18 cellular contexts compared by ENCODE assay signal in genomic region chr14:34361504-34362011, GRCh38.
DNase-seq lines count a peak whose midpoint lies in the region; ATAC-seq and TF ChIP-seq lines count a peak whose summit lies in the region.
"Had no signal": no experiment of that assay in that cellular context is flagged by ENCODE, and none has a peak within 500 bp of the region (broad histone marks: within the 10 kb centered on the region; RNA-seq: fewer than 3 reads in every experiment).

No MANE protein-coding gene starts in this region.

- intact Hi-C loops in upper lobe of right lung (cut with DNase I), result no loop called here
- intact Hi-C loops in CD4-positive, alpha-beta T cell (cut with DNase I, micrococcal nuclease), result no loop called here

- peaks cover 20% of the 10 kb centered on the region for H3K27me3 Mint-ChIP-seq in CD4-positive, alpha-beta T cell

- H3K4me3 Mint-ChIP-seq in CD4-positive, alpha-beta T cell, result no peak overlapping the region
- H3K4me3 Mint-ChIP-seq: stimulated activated naive CD8-positive, alpha-beta T cell treated with anti-CD3 and anti-CD28 coated beads, Interleukin-15, amount 100 ng/mL, for 72 hours had no signal

- no peaks in the 10 kb centered on the region for H3K36me3 ChIP-seq in lung (ENCODE audit: control insufficient read depth in 2 of 2, insufficient read depth in 2 of 2, low read length in 2 of 2)
- H3K36me3 ChIP-seq in upper lobe of right lung, result no peaks in the 10 kb centered on the region
- H3K36me3 ChIP-seq: colonic mucosa had no signal

- H3K9me3 ChIP-seq in lung (ENCODE audit: control insufficient read depth in 2 of 2, insufficient read depth in 1 of 2, low read length in 1 of 2) (no peaks in the 10 kb centered on the region), upper lobe of right lung (no peaks in the 10 kb centered on the region)
- H3K9me3 ChIP-seq in CD4-positive, alpha-beta T cell (ENCODE audit: control insufficient read depth, low read length), result no peaks in the 10 kb centered on the region
- H3K9me3 ChIP-seq: colonic mucosa had no signal

- no peak overlapping the region for H3K4me3 ChIP-seq in fibroblast of the aortic adventitia (ENCODE audit: low read depth, low read length)
- H3K4me3 ChIP-seq in lung, result no peak overlapping the region
- no peak overlapping the region for H3K4me3 ChIP-seq in upper lobe of right lung
- H3K4me3 ChIP-seq: colonic mucosa had no signal

- DNase-seq in fibroblast of the aortic adventitia (ENCODE audit: low read depth) (peak; percentile 30), lung (ENCODE audit: low spot score) (no peak), upper lobe of right lung (no peak), retina (no peak)
- DNase-seq in CD4-positive, alpha-beta T cell, result no peak
- DNase-seq in stimulated activated CD4-positive, alpha-beta T cell treated with anti-CD3 and anti-CD28 coated beads, Interleukin-2, amount 100 ng/mL, for 24 hours, result no peak
- DNase-seq: amniotic stem cell; C1 segment of cervical spinal cord; colonic mucosa; DMS79; erythroblast; NCI-H1417; NCI-H2227 treated with DMSO at 0.1 percent for 48 hours; nucleus accumbens; stimulated activated CD4-positive, alpha-beta T cell treated with anti-CD3 and anti-CD28 coated beads, Interleukin-12 subunit alpha, Interleukin-12 subunit beta, amount 100 ng/mL, for 4 hours; stimulated activated naive CD8-positive, alpha-beta T cell treated with anti-CD3 and anti-CD28 coated beads, Interleukin-15, amount 100 ng/mL, for 72 hours had no signal

- peak; percentile 58 for ATAC-seq in lung (ENCODE audit: insufficient read depth, low FRiP score)
- ATAC-seq in upper lobe of right lung, result peak; percentile 20
- no peak for ATAC-seq in CD4-positive, alpha-beta T cell (ENCODE audit: poor library complexity)
- ATAC-seq in HG02970 (IDR thresholded peaks at IDR 0.05; ENCODE audit: low FRiP score, unreplicated experiment), result no peak
- ATAC-seq: stimulated activated naive CD8-positive, alpha-beta T cell treated with anti-CD3 and anti-CD28 coated beads, Interleukin-15, amount 100 ng/mL, for 72 hours had no signal

- no peak overlapping the region for H3K27ac Mint-ChIP-seq in CD4-positive, alpha-beta T cell
- H3K27ac Mint-ChIP-seq: stimulated activated naive CD8-positive, alpha-beta T cell treated with anti-CD3 and anti-CD28 coated beads, Interleukin-15, amount 100 ng/mL, for 72 hours had no signal

- H3K36me3 Mint-ChIP-seq in CD4-positive, alpha-beta T cell (ENCODE audit: low read depth), result no peaks in the 10 kb centered on the region

- 81 to 86% methylated on average over 2 of the region's 2 CpGs for WGBS in lung, 2 donors

- H3K4me1 ChIP-seq in lung (ENCODE audit: control insufficient read depth in 2 of 2, insufficient read depth in 2 of 2, low read length in 2 of 2) (peaks cover 0 to 3% of the 10 kb centered on the region in 2 donors), upper lobe of right lung (peaks cover 33% of the 10 kb centered on the region)
- H3K4me1 ChIP-seq: colonic mucosa had no signal

- no peaks in the 10 kb centered on the region for H3K27me3 ChIP-seq in lung (ENCODE audit: control insufficient read depth, insufficient read depth)
- no peaks in the 10 kb centered on the region for H3K27me3 ChIP-seq in upper lobe of right lung
- H3K27me3 ChIP-seq in CD4-positive, alpha-beta T cell (ENCODE audit: control insufficient read depth, insufficient read depth, low read length), result peaks cover 7% of the 10 kb centered on the region
- H3K27me3 ChIP-seq: colonic mucosa had no signal

- POLR2A ChIA-PET in CD4-positive, alpha-beta T cell (lab: Charles Lee), result no interaction called here

- CTCF ChIA-PET in CD4-positive, alpha-beta T cell (lab: Charles Lee), result no interaction called here

- TF ChIP-seq CTCF in VCaP (conservative IDR thresholded peaks at IDR 0.05), result no peak
- no peak for TF ChIP-seq CTCF in fibroblast of the aortic adventitia (IDR thresholded peaks at IDR 0.05; ENCODE audit: insufficient read depth, low read length)
- TF ChIP-seq CTCF in lung (IDR thresholded peaks at IDR 0.05; ENCODE audit: control extremely low read depth, extremely low read depth), result no peak
- no peak for TF ChIP-seq CTCF in upper lobe of right lung (IDR thresholded peaks at IDR 0.05)
- TF ChIP-seq CTCF in CD4-positive, alpha-beta T cell (IDR thresholded peaks at IDR 0.05), result no peak

- H3K27ac ChIP-seq in VCaP (peak overlapping the region; percentile 59), lung (ENCODE audit: low read depth in 1 of 2, low read length in 1 of 2) (peak overlapping the region in 1 of 2 donors; percentile 20), upper lobe of right lung (no peak overlapping the region)
- no peak overlapping the region for H3K27ac ChIP-seq in CD4-positive, alpha-beta T cell (ENCODE audit: low read depth, low read length)
- H3K27ac ChIP-seq: colonic mucosa had no signal

- H3K4me1 Mint-ChIP-seq in CD4-positive, alpha-beta T cell (ENCODE audit: low read depth), result no peaks in the 10 kb centered on the region
- H3K4me1 Mint-ChIP-seq: stimulated activated naive CD8-positive, alpha-beta T cell treated with anti-CD3 and anti-CD28 coated beads, Interleukin-15, amount 100 ng/mL, for 72 hours had no signal

- no peaks in the 10 kb centered on the region for H3K9me3 Mint-ChIP-seq in CD4-positive, alpha-beta T cell
- H3K9me3 Mint-ChIP-seq: stimulated activated naive CD8-positive, alpha-beta T cell treated with anti-CD3 and anti-CD28 coated beads, Interleukin-15, amount 100 ng/mL, for 72 hours had no signal

Comparison
In these comparisons a context has a peak if more than half of its experiments do, and no peak if none do; other contexts are left out.
1. ATAC-seq: peak in lung (single experiment) and upper lobe of right lung (single experiment); none in CD4-positive, alpha-beta T cell (single experiment) and HG02970 (single experiment).